8 cellular contexts compared by ENCODE assay signal in the genomic region with DNA sequence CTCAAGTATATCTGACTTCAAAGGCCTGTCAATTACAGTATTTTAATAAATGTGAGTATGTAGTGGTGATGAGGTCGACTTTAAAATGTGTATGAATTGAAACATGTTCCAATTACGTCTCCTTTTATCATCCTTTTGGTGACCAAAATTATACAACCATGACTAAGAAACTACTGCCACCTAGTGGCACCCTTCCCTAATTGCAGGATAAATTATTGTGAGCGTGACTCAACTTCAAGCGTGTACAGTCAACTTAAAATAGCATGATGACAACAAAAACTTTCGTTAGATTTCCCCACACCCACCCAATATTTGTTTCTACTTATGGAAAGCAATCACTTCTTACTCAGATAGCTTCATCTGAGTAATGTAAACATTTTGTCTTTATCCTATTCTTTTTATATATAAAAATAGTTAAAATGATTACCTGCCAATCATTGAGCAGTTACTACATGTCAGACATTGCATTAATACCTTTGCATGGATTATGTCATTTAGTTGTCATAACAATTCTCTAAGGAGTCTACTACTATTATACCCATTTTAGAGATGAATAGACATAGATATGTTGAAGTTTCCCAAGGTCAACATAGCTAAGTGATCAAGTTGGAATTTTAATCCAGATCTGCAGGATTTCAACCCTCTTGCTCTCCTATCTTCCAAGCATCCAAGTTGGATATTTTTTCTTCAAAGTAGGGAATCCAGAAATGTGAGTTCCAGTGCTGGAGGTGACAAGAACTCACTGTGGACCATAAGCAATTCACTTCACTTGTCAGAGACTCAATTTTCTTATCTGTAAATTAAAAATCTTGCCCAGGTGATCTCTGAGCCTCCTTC.
A peak's percentile ranks its signal among the peaks of the same experiment; 100 is the strongest.
DNase-seq lines count a peak whose midpoint lies in the region; ATAC-seq and TF ChIP-seq lines count a peak whose summit lies in the region.

No MANE protein-coding gene starts in this region.

- no peak overlapping the region for H3K27ac Mint-ChIP-seq in GM23338

- no peaks in the 10 kb centered on the region for H3K9me3 Mint-ChIP-seq in GM23338

- in situ Hi-C loops in Caki2 (cut with HindIII; ENCODE audit: low pct_unique_long_range_greater_than_20kb, low sequenced_read_pairs): no loop called here
- in situ Hi-C loops in transverse colon (cut with MboI; ENCODE audit: low pct_ligation_motif_present in 1 of 4, low pct_unique_long_range_greater_than_20kb in 1 of 4, low sequenced_read_pairs in 3 of 4): loop anchor here in 2 of 4 donors (25.0 kb wide), 1 partner anchor 453 kb away; no protein-coding TSS in a partner anchor

- H3K9me2 ChIP-seq in GM23338 (ENCODE audit: insufficient read depth): no peaks in the 10 kb centered on the region

- TF ChIP-seq EP300 in transverse colon (IDR thresholded peaks at IDR 0.05; ENCODE audit: low read depth): no peak

- no peaks in the 10 kb centered on the region for H3K79me2 ChIP-seq in GM23338 (replicated peaks; ENCODE audit: insufficient read depth)

- H3F3A ChIP-seq in GM23338 (replicated peaks; ENCODE audit: low read depth): no peaks in the 10 kb centered on the region

- no peaks in the 10 kb centered on the region for H3K4me1 ChIP-seq in GM23338 (ENCODE audit: insufficient read depth)
- H3K4me1 ChIP-seq in transverse colon: no peaks in the 10 kb centered on the region

- intact Hi-C loops in transverse colon (cut with DNase I; ENCODE audit: low total_unique reads): no loop called here

- H3K36me3 ChIP-seq in GM23338 (ENCODE audit: insufficient read depth) (no peaks in the 10 kb centered on the region), transverse colon (no peaks in the 10 kb centered on the region)

- H3K27me3 ChIP-seq in GM23338 (ENCODE audit: insufficient read depth): no peaks in the 10 kb centered on the region
- no peaks in the 10 kb centered on the region for H3K27me3 ChIP-seq in transverse colon

- peaks cover 6% of the 10 kb centered on the region; the same call in 2 of the 3 replicates for H3K4me1 Mint-ChIP-seq in GM23338

- no peak overlapping the region for H2AFZ ChIP-seq in GM23338

- no peaks in the 10 kb centered on the region for H3K36me3 Mint-ChIP-seq in GM23338 (ENCODE audit: low read depth)

- TF ChIP-seq CTCF in GM23338 (conservative IDR thresholded peaks at IDR 0.05; ENCODE audit: low read depth in 2 of 2): peak; percentile 82 to 94
- TF ChIP-seq CTCF in foreskin fibroblast (IDR thresholded peaks at IDR 0.05; ENCODE audit: low read depth, low read length): peak; percentile 43
- TF ChIP-seq CTCF in transverse colon (IDR thresholded peaks at IDR 0.05): peak; percentile 45 to 71 (median 59)

- H3K4me3 ChIP-seq in GM23338 (no peak overlapping the region), foreskin fibroblast (ENCODE audit: low read depth in 1 of 2, low read length in 2 of 2) (no peak overlapping the region), transverse colon (no peak overlapping the region)

- no peak for ATAC-seq in GM23338

- H3K9me3 ChIP-seq in transverse colon: no peaks in the 10 kb centered on the region

- no peak overlapping the region for H3K4me3 Mint-ChIP-seq in GM23338

- DNase-seq in Caki2 (ENCODE audit: low read depth) (peak; percentile 7), GM23338 (ENCODE audit: low spot score) (peak; percentile 69), SHP77 (lab: John Stamatoyannopoulos, UW) (peak; percentile 24 to 42), foreskin fibroblast (peak; percentile 24 to 75), transverse colon (no peak), NCI-H1930 (lab: John Stamatoyannopoulos, UW) (no peak), NCI-H345 treated with DMSO at 0.1 percent for 48 hours (lab: John Stamatoyannopoulos, UW; ENCODE audit: unreplicated experiment) (no peak), COR-L47 (lab: John Stamatoyannopoulos, UW) (no peak)

- no peaks in the 10 kb centered on the region for H3K27me3 Mint-ChIP-seq in GM23338 (ENCODE audit: insufficient read depth, low read depth, poor library complexity)

- no peak overlapping the region for H3K4me2 ChIP-seq in GM23338

- WGBS in transverse colon (ENCODE audit: low coverage in 1 of 2), 2 donors: 27 to 35% methylated on average over 5 of the region's 5 CpGs

- H3K27ac ChIP-seq in GM23338 (ENCODE audit: low read depth) (no peak overlapping the region), transverse colon (no peak overlapping the region)

- no peaks in the 10 kb centered on the region for H4K20me1 ChIP-seq in GM23338 (replicated peaks; ENCODE audit: insufficient read depth)

- TF ChIP-seq POLR2A in transverse colon (IDR thresholded peaks at IDR 0.05): no peak

TF ChIP-seq in GM23338, 12 proteins besides CTCF, POLR2A, EP300 and RAD21:
- TF ChIP-seq EZH2phosphoT487 (IDR thresholded peaks at IDR 0.05; ENCODE audit: unreplicated experiment) (no peak), ZNF331 (CRISPR knock-in tag; IDR thresholded peaks at IDR 0.05; ENCODE audit: low read depth) (no peak), JUNB (IDR thresholded peaks at IDR 0.05; ENCODE audit: unreplicated experiment) (no peak), POLR2AphosphoS5 (IDR thresholded peaks at IDR 0.05; ENCODE audit: low read depth) (no peak)
- TF ChIP-seq, protein P1, sequence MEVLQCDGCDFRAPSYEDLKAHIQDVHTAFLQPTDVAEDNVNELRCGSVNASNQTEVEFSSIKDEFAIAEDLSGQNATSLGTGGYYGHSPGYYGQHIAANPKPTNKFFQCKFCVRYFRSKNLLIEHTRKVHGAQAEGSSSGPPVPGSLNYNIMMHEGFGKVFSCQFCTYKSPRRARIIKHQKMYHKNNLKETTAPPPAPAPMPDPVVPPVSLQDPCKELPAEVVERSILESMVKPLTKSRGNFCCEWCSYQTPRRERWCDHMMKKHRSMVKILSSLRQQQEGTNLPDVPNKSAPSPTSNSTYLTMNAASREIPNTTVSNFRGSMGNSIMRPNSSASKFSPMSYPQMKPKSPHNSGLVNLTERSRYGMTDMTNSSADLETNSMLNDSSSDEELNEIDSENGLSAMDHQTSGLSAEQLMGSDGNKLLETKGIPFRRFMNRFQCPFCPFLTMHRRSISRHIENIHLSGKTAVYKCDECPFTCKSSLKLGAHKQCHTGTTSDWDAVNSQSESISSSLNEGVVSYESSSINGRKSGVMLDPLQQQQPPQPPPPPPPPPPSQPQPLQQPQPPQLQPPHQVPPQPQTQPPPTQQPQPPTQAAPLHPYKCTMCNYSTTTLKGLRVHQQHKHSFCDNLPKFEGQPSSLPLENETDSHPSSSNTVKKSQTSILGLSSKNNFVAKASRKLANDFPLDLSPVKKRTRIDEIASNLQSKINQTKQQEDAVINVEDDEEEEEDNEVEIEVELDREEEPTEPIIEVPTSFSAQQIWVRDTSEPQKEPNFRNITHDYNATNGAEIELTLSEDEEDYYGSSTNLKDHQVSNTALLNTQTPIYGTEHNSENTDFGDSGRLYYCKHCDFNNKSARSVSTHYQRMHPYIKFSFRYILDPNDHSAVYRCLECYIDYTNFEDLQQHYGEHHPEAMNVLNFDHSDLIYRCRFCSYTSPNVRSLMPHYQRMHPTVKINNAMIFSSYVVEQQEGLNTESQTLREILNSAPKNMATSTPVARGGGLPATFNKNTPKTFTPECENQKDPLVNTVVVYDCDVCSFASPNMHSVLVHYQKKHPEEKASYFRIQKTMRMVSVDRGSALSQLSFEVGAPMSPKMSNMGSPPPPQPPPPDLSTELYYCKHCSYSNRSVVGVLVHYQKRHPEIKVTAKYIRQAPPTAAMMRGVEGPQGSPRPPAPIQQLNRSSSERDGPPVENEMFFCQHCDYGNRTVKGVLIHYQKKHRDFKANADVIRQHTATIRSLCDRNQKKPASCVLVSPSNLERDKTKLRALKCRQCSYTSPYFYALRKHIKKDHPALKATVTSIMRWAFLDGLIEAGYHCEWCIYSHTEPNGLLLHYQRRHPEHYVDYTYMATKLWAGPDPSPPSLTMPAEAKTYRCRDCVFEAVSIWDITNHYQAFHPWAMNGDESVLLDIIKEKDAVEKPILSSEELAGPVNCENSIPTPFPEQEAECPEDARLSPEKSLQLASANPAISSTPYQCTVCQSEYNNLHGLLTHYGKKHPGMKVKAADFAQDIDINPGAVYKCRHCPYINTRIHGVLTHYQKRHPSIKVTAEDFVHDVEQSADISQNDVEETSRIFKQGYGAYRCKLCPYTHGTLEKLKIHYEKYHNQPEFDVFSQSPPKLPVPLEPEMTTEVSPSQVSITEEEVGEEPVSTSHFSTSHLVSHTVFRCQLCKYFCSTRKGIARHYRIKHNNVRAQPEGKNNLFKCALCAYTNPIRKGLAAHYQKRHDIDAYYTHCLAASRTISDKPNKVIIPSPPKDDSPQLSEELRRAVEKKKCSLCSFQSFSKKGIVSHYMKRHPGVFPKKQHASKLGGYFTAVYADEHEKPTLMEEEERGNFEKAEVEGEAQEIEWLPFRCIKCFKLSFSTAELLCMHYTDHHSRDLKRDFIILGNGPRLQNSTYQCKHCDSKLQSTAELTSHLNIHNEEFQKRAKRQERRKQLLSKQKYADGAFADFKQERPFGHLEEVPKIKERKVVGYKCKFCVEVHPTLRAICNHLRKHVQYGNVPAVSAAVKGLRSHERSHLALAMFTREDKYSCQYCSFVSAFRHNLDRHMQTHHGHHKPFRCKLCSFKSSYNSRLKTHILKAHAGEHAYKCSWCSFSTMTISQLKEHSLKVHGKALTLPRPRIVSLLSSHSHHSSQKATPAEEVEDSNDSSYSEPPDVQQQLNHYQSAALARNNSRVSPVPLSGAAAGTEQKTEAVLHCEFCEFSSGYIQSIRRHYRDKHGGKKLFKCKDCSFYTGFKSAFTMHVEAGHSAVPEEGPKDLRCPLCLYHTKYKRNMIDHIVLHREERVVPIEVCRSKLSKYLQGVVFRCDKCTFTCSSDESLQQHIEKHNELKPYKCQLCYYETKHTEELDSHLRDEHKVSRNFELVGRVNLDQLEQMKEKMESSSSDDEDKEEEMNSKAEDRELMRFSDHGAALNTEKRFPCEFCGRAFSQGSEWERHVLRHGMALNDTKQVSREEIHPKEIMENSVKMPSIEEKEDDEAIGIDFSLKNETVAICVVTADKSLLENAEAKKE (CRISPR knock-in tag; IDR thresholded peaks at IDR 0.05): no peak
- TF ChIP-seq, protein P2, sequence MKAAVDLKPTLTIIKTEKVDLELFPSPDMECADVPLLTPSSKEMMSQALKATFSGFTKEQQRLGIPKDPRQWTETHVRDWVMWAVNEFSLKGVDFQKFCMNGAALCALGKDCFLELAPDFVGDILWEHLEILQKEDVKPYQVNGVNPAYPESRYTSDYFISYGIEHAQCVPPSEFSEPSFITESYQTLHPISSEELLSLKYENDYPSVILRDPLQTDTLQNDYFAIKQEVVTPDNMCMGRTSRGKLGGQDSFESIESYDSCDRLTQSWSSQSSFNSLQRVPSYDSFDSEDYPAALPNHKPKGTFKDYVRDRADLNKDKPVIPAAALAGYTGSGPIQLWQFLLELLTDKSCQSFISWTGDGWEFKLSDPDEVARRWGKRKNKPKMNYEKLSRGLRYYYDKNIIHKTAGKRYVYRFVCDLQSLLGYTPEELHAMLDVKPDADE (IDR thresholded peaks at IDR 0.05): no peak

Comparison
In these comparisons a context has a peak if more than half of its experiments do, and no peak if none do; other contexts are left out.
1. DNase-seq: peak in Caki2 (single experiment), GM23338 (single experiment), SHP77 (2 of 2) and foreskin fibroblast (2 of 2); none in transverse colon (single experiment), NCI-H1930 (0 of 2), NCI-H345 treated with DMSO at 0.1 percent for 48 hours (single experiment) and COR-L47 (single experiment).
2. Peak in every context shown above with its lines, with median percentiles within 50 percentile points of each other: CTCF ChIP-seq.